ENCODE assay signal across 1 cellular context in the genomic region with DNA sequence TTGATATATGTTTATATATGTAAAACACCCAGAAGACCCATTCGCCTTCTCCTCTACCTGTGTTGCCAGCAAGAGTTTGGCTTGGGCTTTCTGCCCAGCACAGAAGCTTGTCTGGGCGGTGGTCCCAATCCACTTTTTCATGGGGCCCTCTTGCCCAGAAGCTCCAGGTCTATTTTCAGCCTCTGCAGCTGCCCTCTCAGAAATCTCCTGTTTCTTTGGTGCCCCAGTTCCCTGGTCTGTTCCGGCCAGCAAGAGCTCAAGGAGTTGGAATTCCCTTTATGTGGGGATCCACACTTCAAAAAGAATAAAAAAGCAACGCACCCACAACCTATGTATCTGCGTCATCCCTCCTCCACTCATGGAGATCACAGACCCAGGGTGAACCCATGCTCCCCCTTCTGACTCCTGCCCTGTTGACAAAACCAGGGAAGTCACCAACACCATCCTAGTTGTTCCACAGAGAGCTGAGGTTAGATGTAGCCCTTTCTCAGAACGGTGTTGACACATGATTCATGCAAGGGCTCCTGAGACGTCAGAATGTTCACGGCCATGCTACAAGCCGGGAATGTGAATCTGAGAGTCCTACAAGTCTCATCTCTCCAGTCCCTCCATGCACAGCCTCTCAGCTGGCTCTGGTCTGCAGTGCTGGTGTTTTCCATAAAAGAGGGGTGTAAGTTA.
A peak's percentile ranks its signal among the peaks of the same experiment; 100 is the strongest.
TF ChIP-seq lines count a peak whose summit lies in the region.

No MANE protein-coding gene starts in this region.

TF ChIP-seq in HepG2, 621 proteins besides CTCF, POLR2A, EP300 and RAD21 (continues in another document):
- TF ChIP-seq, protein P1, sequence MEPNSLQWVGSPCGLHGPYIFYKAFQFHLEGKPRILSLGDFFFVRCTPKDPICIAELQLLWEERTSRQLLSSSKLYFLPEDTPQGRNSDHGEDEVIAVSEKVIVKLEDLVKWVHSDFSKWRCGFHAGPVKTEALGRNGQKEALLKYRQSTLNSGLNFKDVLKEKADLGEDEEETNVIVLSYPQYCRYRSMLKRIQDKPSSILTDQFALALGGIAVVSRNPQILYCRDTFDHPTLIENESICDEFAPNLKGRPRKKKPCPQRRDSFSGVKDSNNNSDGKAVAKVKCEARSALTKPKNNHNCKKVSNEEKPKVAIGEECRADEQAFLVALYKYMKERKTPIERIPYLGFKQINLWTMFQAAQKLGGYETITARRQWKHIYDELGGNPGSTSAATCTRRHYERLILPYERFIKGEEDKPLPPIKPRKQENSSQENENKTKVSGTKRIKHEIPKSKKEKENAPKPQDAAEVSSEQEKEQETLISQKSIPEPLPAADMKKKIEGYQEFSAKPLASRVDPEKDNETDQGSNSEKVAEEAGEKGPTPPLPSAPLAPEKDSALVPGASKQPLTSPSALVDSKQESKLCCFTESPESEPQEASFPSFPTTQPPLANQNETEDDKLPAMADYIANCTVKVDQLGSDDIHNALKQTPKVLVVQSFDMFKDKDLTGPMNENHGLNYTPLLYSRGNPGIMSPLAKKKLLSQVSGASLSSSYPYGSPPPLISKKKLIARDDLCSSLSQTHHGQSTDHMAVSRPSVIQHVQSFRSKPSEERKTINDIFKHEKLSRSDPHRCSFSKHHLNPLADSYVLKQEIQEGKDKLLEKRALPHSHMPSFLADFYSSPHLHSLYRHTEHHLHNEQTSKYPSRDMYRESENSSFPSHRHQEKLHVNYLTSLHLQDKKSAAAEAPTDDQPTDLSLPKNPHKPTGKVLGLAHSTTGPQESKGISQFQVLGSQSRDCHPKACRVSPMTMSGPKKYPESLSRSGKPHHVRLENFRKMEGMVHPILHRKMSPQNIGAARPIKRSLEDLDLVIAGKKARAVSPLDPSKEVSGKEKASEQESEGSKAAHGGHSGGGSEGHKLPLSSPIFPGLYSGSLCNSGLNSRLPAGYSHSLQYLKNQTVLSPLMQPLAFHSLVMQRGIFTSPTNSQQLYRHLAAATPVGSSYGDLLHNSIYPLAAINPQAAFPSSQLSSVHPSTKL (CRISPR knock-in tag; IDR thresholded peaks at IDR 0.05) = 0 out of 2 replicates have a peak, but pooled peaks have one; percentile 13
- TF ChIP-seq FOXK2 (IDR thresholded peaks at IDR 0.05) = no peak
- TF ChIP-seq PRMT3 (CRISPR knock-in tag; IDR thresholded peaks at IDR 0.05; ENCODE audit: borderline replicate concordance, low read depth) = no peak
- TF ChIP-seq MAFK (conservative IDR thresholded peaks at IDR 0.05 in 1 of 2, IDR thresholded peaks at IDR 0.05 in 1 of 2; ENCODE audit: low read length in 2 of 2) = no peak
- TF ChIP-seq DPF2 (CRISPR knock-in tag; IDR thresholded peaks at IDR 0.05; ENCODE audit: borderline replicate concordance, low read depth) = no peak
- TF ChIP-seq ZNF282 (IDR thresholded peaks at IDR 0.05; ENCODE audit: partially characterized antibody) = no peak
- TF ChIP-seq SCMH1 (CRISPR knock-in tag; IDR thresholded peaks at IDR 0.05; ENCODE audit: borderline replicate concordance) = no peak
- no peak for TF ChIP-seq TP53 (CRISPR knock-in tag; conservative IDR thresholded peaks at IDR 0.05)
- TF ChIP-seq ZNF263 (CRISPR knock-in tag; IDR thresholded peaks at IDR 0.05) = no peak
- TF ChIP-seq TEAD3 (CRISPR knock-in tag; optimal IDR thresholded peaks at IDR 0.05; ENCODE audit: borderline replicate concordance) = peak; percentile 10
- TF ChIP-seq SOX6 (IDR thresholded peaks at IDR 0.05) = no peak
- no peak for TF ChIP-seq SOX6 (CRISPR knock-in tag; IDR thresholded peaks at IDR 0.05)
- peak; percentile 38; the same call in 1 of the 2 replicates for TF ChIP-seq FOSL2 (CRISPR knock-in tag; IDR thresholded peaks at IDR 0.05)
- peak; percentile 23; the same call in 1 of the 2 replicates for TF ChIP-seq SAP130 (CRISPR knock-in tag; IDR thresholded peaks at IDR 0.05; ENCODE audit: low read depth)
- TF ChIP-seq ESRRA (CRISPR knock-in tag; IDR thresholded peaks at IDR 0.05; ENCODE audit: low read depth) = no peak
- no peak for TF ChIP-seq HHEX (CRISPR knock-in tag; IDR thresholded peaks at IDR 0.05)
- 0 out of 2 replicates have a peak, but pooled peaks have one; percentile 16 for TF ChIP-seq ELF1 (CRISPR knock-in tag; IDR thresholded peaks at IDR 0.05)
- TF ChIP-seq ZNF674 (CRISPR knock-in tag; IDR thresholded peaks at IDR 0.05; ENCODE audit: low read depth) = no peak
- TF ChIP-seq, protein P2, sequence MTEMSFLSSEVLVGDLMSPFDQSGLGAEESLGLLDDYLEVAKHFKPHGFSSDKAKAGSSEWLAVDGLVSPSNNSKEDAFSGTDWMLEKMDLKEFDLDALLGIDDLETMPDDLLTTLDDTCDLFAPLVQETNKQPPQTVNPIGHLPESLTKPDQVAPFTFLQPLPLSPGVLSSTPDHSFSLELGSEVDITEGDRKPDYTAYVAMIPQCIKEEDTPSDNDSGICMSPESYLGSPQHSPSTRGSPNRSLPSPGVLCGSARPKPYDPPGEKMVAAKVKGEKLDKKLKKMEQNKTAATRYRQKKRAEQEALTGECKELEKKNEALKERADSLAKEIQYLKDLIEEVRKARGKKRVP (CRISPR knock-in tag; IDR thresholded peaks at IDR 0.05) = no peak
- TF ChIP-seq ZNF879 (CRISPR knock-in tag; IDR thresholded peaks at IDR 0.05) = no peak
- peak; percentile 69 for TF ChIP-seq FOXA3 (CRISPR knock-in tag; IDR thresholded peaks at IDR 0.05)
- no peak for TF ChIP-seq ZNF17 (CRISPR knock-in tag; IDR thresholded peaks at IDR 0.05)
- no peak for TF ChIP-seq SMC3 (IDR thresholded peaks at IDR 0.05; ENCODE audit: low read length)
- TF ChIP-seq, protein P3, sequence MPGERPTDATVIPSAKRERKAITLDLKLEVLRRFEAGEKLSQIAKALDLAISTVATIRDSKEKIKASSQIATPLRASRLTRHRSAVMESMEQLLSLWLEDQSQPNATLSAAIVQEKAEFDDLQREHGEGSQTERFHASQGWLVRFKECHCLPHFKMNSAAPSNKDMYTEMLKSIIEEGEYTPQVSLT (CRISPR knock-in tag; IDR thresholded peaks at IDR 0.05; ENCODE audit: borderline replicate concordance, low read depth) = no peak
- TF ChIP-seq RARA (CRISPR knock-in tag; IDR thresholded peaks at IDR 0.05) = peak; percentile 11; the same call in 1 of the 2 replicates
- no peak for TF ChIP-seq ZNF121 (CRISPR knock-in tag; IDR thresholded peaks at IDR 0.05)
- TF ChIP-seq ZNF605 (CRISPR knock-in tag; IDR thresholded peaks at IDR 0.05) = no peak
- TF ChIP-seq, protein P4, sequence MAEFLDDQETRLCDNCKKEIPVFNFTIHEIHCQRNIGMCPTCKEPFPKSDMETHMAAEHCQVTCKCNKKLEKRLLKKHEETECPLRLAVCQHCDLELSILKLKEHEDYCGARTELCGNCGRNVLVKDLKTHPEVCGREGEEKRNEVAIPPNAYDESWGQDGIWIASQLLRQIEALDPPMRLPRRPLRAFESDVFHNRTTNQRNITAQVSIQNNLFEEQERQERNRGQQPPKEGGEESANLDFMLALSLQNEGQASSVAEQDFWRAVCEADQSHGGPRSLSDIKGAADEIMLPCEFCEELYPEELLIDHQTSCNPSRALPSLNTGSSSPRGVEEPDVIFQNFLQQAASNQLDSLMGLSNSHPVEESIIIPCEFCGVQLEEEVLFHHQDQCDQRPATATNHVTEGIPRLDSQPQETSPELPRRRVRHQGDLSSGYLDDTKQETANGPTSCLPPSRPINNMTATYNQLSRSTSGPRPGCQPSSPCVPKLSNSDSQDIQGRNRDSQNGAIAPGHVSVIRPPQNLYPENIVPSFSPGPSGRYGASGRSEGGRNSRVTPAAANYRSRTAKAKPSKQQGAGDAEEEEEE (CRISPR knock-in tag; IDR thresholded peaks at IDR 0.05; ENCODE audit: borderline replicate concordance) = no peak
- TF ChIP-seq, protein P5, sequence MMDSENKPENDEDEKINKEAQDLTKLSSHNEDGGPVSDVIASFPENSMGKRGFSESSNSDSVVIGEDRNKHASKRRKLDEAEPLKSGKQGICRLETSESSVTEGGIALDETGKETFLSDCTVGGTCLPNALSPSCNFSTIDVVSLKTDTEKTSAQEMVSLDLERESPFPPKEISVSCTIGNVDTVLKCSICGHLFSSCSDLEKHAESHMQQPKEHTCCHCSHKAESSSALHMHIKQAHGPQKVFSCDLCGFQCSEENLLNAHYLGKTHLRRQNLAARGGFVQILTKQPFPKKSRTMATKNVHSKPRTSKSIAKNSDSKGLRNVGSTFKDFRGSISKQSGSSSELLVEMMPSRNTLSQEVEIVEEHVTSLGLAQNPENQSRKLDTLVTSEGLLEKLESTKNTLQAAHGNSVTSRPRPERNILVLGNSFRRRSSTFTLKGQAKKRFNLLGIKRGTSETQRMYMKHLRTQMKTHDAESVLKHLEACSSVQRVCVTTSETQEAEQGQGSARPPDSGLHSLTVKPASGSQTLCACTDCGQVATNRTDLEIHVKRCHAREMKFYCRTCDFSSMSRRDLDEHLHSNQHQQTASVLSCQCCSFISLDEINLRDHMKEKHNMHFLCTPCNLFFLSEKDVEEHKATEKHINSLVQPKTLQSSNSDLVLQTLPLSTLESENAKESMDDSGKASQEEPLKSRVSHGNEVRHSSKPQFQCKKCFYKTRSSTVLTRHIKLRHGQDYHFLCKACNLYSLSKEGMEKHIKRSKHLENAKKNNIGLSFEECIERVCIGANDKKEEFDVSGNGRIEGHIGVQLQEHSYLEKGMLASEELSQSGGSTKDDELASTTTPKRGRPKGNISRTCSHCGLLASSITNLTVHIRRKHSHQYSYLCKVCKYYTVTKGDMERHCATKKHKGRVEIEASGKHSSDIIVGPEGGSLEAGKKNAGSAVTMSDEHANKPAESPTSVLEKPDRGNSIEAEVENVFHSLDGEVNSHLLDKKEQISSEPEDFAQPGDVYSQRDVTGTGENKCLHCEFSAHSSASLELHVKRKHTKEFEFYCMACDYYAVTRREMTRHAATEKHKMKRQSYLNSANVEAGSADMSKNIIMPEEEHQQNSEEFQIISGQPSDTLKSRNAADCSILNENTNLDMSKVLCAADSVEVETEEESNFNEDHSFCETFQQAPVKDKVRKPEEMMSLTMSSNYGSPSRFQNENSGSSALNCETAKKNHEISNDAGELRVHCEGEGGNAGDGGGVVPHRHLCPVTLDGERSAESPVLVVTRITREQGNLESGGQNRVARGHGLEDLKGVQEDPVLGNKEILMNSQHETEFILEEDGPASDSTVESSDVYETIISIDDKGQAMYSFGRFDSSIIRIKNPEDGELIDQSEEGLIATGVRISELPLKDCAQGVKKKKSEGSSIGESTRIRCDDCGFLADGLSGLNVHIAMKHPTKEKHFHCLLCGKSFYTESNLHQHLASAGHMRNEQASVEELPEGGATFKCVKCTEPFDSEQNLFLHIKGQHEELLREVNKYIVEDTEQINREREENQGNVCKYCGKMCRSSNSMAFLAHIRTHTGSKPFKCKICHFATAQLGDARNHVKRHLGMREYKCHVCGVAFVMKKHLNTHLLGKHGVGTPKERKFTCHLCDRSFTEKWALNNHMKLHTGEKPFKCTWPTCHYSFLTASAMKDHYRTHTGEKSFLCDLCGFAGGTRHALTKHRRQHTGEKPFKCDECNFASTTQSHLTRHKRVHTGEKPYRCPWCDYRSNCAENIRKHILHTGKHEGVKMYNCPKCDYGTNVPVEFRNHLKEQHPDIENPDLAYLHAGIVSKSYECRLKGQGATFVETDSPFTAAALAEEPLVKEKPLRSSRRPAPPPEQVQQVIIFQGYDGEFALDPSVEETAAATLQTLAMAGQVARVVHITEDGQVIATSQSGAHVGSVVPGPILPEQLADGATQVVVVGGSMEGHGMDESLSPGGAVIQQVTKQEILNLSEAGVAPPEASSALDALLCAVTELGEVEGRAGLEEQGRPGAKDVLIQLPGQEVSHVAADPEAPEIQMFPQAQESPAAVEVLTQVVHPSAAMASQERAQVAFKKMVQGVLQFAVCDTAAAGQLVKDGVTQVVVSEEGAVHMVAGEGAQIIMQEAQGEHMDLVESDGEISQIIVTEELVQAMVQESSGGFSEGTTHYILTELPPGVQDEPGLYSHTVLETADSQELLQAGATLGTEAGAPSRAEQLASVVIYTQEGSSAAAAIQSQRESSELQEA (CRISPR knock-in tag; IDR thresholded peaks at IDR 0.05; ENCODE audit: not compliant biosample characterization) = no peak
- no peak for TF ChIP-seq ZNF441 (CRISPR knock-in tag; IDR thresholded peaks at IDR 0.05; ENCODE audit: borderline replicate concordance)
- TF ChIP-seq, protein P6, sequence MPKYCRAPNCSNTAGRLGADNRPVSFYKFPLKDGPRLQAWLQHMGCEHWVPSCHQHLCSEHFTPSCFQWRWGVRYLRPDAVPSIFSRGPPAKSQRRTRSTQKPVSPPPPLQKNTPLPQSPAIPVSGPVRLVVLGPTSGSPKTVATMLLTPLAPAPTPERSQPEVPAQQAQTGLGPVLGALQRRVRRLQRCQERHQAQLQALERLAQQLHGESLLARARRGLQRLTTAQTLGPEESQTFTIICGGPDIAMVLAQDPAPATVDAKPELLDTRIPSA (CRISPR knock-in tag; IDR thresholded peaks at IDR 0.05; ENCODE audit: borderline replicate concordance) = no peak
- TF ChIP-seq REXO4 (CRISPR knock-in tag; IDR thresholded peaks at IDR 0.05; ENCODE audit: borderline replicate concordance) = no peak
- no peak for TF ChIP-seq GTF2F1 (IDR thresholded peaks at IDR 0.05; ENCODE audit: low read length)
- TF ChIP-seq HNF4G (IDR thresholded peaks at IDR 0.05; ENCODE audit: borderline replicate concordance, low read depth, low read length) = no peak
- TF ChIP-seq HNF4G (CRISPR knock-in tag; IDR thresholded peaks at IDR 0.05; ENCODE audit: borderline replicate concordance, low read depth) = no peak
- TF ChIP-seq, protein P7, sequence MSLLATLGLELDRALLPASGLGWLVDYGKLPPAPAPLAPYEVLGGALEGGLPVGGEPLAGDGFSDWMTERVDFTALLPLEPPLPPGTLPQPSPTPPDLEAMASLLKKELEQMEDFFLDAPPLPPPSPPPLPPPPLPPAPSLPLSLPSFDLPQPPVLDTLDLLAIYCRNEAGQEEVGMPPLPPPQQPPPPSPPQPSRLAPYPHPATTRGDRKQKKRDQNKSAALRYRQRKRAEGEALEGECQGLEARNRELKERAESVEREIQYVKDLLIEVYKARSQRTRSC (CRISPR knock-in tag; IDR thresholded peaks at IDR 0.05; ENCODE audit: low read depth) = no peak
- TF ChIP-seq, protein P8, sequence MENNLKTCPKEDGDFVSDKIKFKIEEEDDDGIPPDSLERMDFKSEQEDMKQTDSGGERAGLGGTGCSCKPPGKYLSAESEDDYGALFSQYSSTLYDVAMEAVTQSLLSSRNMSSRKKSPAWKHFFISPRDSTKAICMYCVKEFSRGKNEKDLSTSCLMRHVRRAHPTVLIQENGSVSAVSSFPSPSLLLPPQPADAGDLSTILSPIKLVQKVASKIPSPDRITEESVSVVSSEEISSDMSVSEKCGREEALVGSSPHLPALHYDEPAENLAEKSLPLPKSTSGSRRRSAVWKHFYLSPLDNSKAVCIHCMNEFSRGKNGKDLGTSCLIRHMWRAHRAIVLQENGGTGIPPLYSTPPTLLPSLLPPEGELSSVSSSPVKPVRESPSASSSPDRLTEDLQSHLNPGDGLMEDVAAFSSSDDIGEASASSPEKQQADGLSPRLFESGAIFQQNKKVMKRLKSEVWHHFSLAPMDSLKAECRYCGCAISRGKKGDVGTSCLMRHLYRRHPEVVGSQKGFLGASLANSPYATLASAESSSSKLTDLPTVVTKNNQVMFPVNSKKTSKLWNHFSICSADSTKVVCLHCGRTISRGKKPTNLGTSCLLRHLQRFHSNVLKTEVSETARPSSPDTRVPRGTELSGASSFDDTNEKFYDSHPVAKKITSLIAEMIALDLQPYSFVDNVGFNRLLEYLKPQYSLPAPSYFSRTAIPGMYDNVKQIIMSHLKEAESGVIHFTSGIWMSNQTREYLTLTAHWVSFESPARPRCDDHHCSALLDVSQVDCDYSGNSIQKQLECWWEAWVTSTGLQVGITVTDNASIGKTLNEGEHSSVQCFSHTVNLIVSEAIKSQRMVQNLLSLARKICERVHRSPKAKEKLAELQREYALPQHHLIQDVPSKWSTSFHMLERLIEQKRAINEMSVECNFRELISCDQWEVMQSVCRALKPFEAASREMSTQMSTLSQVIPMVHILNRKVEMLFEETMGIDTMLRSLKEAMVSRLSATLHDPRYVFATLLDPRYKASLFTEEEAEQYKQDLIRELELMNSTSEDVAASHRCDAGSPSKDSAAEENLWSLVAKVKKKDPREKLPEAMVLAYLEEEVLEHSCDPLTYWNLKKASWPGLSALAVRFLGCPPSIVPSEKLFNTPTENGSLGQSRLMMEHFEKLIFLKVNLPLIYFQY (CRISPR knock-in tag; IDR thresholded peaks at IDR 0.05; ENCODE audit: borderline replicate concordance) = no peak
- TF ChIP-seq ZNF773 (CRISPR knock-in tag; IDR thresholded peaks at IDR 0.05; ENCODE audit: borderline replicate concordance) = no peak
